15 cellular contexts compared by ENCODE assay signal in genomic region chr6:148689168-148689567, GRCh38. TPM values are rescaled to one million over a fixed set of nuclear protein-coding genes. Genes with fewer than 3 reads are reported as not detected.
DNase-seq lines count a peak whose midpoint lies in the region; ATAC-seq and TF ChIP-seq lines count a peak whose summit lies in the region.
"Had no signal": no experiment of that assay in that cellular context is flagged by ENCODE, and none has a peak within 500 bp of the region (broad histone marks: within the 10 kb centered on the region; RNA-seq: fewer than 3 reads in every experiment).

No MANE protein-coding gene starts in this region.

- in situ Hi-C loops in IMR-90 (cut with MboI; ENCODE audit: low sequenced_read_pairs) (no loop called here), brain microvascular endothelial cell (cut with HindIII; ENCODE audit: low pct_ligation_motif_present, low sequenced_read_pairs) (no loop called here)

- no peak overlapping the region for H4K5ac ChIP-seq in IMR-90 (ENCODE audit: low read depth, low read length)

- no TSS peak for BruUV-seq in IMR-90 (replicated peaks; lab: Mats Ljungman, UMichigan)

- no peak overlapping the region for H2BK15ac ChIP-seq in IMR-90 (ENCODE audit: low read depth, low read length)

- H2BK120ac ChIP-seq in IMR-90 (ENCODE audit: low read depth, low read length): no peak overlapping the region

- no peak overlapping the region for H2BK20ac ChIP-seq in IMR-90 (ENCODE audit: low read depth, low read length)

- WGBS in IMR-90 (ENCODE audit: extremely low coverage in 2 of 2, insufficient read length in 1 of 2), 2 experiments: no CpG with 5 or more reads among the region's 3 CpGs

- H3K27me3 ChIP-seq in IMR-90 (ENCODE audit: control insufficient read depth, insufficient read depth, low read length) (no peaks in the 10 kb centered on the region), osteoblast (ENCODE audit: insufficient read depth, low read length) (no peaks in the 10 kb centered on the region), brain microvascular endothelial cell (replicated peaks) (no peaks in the 10 kb centered on the region)
- H3K27me3 ChIP-seq: BE2C had no signal

- dilution Hi-C loops in IMR-90 (cut with HindIII; ENCODE audit: low sequenced_read_pairs, unreplicated experiment): no loop called here

- no peak overlapping the region for H3K56ac ChIP-seq in IMR-90 (ENCODE audit: extremely low read depth, insufficient read depth, low read length)

- H3K4me3 ChIP-seq in IMR-90 (ENCODE audit: insufficient read depth, low read depth, low read length): no peak overlapping the region
- H3K4me3 ChIP-seq in choroid plexus epithelial cell (ENCODE audit: low read depth, low read length): no peak overlapping the region
- no peak overlapping the region for H3K4me3 ChIP-seq in osteoblast (ENCODE audit: insufficient read depth, low read length)
- H3K4me3 ChIP-seq in brain microvascular endothelial cell (ENCODE audit: low read depth, low read length): no peak overlapping the region
- H3K4me3 ChIP-seq: A549, GM12878 had no signal

- H3K4me1 ChIP-seq in IMR-90 (ENCODE audit: control insufficient read depth, insufficient read depth, low read length): no peaks in the 10 kb centered on the region
- no peaks in the 10 kb centered on the region for H3K4me1 ChIP-seq in osteoblast (ENCODE audit: insufficient read depth, low read length)
- H3K4me1 ChIP-seq: A549, BE2C had no signal

- TF ChIP-seq CTCF in IMR-90 (conservative IDR thresholded peaks at IDR 0.05; ENCODE audit: low read depth, low read length) (no peak), choroid plexus epithelial cell (conservative IDR thresholded peaks at IDR 0.05; ENCODE audit: low read depth, low read length) (no peak), osteoblast (IDR thresholded peaks at IDR 0.05; ENCODE audit: extremely low read depth, low read depth, low read length) (no peak), brain microvascular endothelial cell (IDR thresholded peaks at IDR 0.05; ENCODE audit: low read depth, low read length, missing control alignments) (no peak)

- no peak for TF ChIP-seq POLR2A in IMR-90 (IDR thresholded peaks at IDR 0.05; ENCODE audit: low read depth, low read length)

- H3K4me2 ChIP-seq in IMR-90 (ENCODE audit: low read depth, low read length) (no peak overlapping the region), osteoblast (ENCODE audit: insufficient read depth, low read length) (no peak overlapping the region)
- H3K4me2 ChIP-seq: A549 had no signal

- H3K79me2 ChIP-seq in osteoblast (ENCODE audit: insufficient read depth, low read length): no peaks in the 10 kb centered on the region

- no peak overlapping the region; the same call in 1 of the 2 replicates for H2AK5ac ChIP-seq in IMR-90 (ENCODE audit: low read depth, low read length)

- H3K79me1 ChIP-seq in IMR-90 (ENCODE audit: low read depth in 1 of 2, low read length in 2 of 2): no peaks in the 10 kb centered on the region

- DNase-seq in IMR-90 (peak; percentile 60), choroid plexus epithelial cell (ENCODE audit: low read depth) (peak; percentile 7), osteoblast (ENCODE audit: insufficient read length, low spot score, missing footprints) (peak; percentile 46), brain microvascular endothelial cell (no peak), CD1c-positive myeloid dendritic cell (ENCODE audit: extremely low spot score) (no peak), NCI-H1694 treated with DMSO at 0.1 percent for 48 hours (lab: John Stamatoyannopoulos, UW) (no peak)
- DNase-seq in central memory CD4-positive, alpha-beta T cell: no peak
- DNase-seq: BE2C; CD8-positive, alpha-beta T cell; COR-L47; DND-41; HCEC 1CT had no signal

- no peak overlapping the region for H3K23ac ChIP-seq in IMR-90 (ENCODE audit: low read depth, low read length)

- H3K4ac ChIP-seq in IMR-90 (ENCODE audit: low read depth, low read length): no peak overlapping the region

- no peak for TF ChIP-seq RAD21 in IMR-90 (IDR thresholded peaks at IDR 0.05; ENCODE audit: low read length)

- no peak overlapping the region for H3K27ac ChIP-seq in IMR-90 (ENCODE audit: insufficient read depth, low read length)
- no peak overlapping the region for H3K27ac ChIP-seq in osteoblast (ENCODE audit: low read depth, low read length)
- H3K27ac ChIP-seq in brain microvascular endothelial cell: no peak overlapping the region
- H3K27ac ChIP-seq: A549, C4-2B had no signal

- no peaks in the 10 kb centered on the region for H3K36me3 ChIP-seq in IMR-90 (ENCODE audit: control insufficient read depth, insufficient read depth, low read length)
- H3K36me3 ChIP-seq in osteoblast (ENCODE audit: insufficient read depth, low read length): no peaks in the 10 kb centered on the region
- H3K36me3 ChIP-seq in brain microvascular endothelial cell (replicated peaks): no peaks in the 10 kb centered on the region
- H3K36me3 ChIP-seq: BE2C had no signal

- no peak overlapping the region for H2AFZ ChIP-seq in IMR-90 (replicated peaks; ENCODE audit: low read length, poor library complexity)
- no peak overlapping the region for H2AFZ ChIP-seq in osteoblast (ENCODE audit: low read length)

- no peak overlapping the region for H2AK9ac ChIP-seq in IMR-90 (replicated peaks; ENCODE audit: low read depth, low read length, poor library complexity)

- intact Hi-C loops in IMR-90 (cut with micrococcal nuclease): no loop called here

- no peak overlapping the region for H3K14ac ChIP-seq in IMR-90 (replicated peaks; ENCODE audit: low read depth, low read length)

- H4K8ac ChIP-seq in IMR-90 (ENCODE audit: low read depth in 2 of 2, low read length in 2 of 2): no peak overlapping the region

- no peaks in the 10 kb centered on the region for H3K9me1 ChIP-seq in IMR-90 (ENCODE audit: insufficient read depth, low read length)

- H2BK5ac ChIP-seq in IMR-90 (ENCODE audit: low read depth, low read length, poor library complexity, severe bottlenecking): no peak overlapping the region

- POLR2A ChIA-PET in IMR-90 (lab: Charles Lee; ENCODE audit: unreplicated experiment): no interaction called here

- H4K20me1 ChIP-seq in IMR-90 (ENCODE audit: insufficient read depth, low read length) (no peaks in the 10 kb centered on the region), osteoblast (ENCODE audit: insufficient read depth, low read length) (no peaks in the 10 kb centered on the region)

- no peaks in the 10 kb centered on the region for H3K9me3 ChIP-seq in IMR-90 (ENCODE audit: control insufficient read depth, insufficient read depth, low read length)
- H3K9me3 ChIP-seq in osteoblast (ENCODE audit: low read depth, low read length): no peaks in the 10 kb centered on the region
- H3K9me3 ChIP-seq: A549, BE2C had no signal

- no peak overlapping the region for H3K18ac ChIP-seq in IMR-90 (ENCODE audit: low read depth, low read length)

- H3K9ac ChIP-seq in IMR-90 (ENCODE audit: low read depth, low read length): no peak overlapping the region

- no peak overlapping the region for H4K91ac ChIP-seq in IMR-90 (ENCODE audit: insufficient read depth, low read depth, low read length)

- CTCF ChIA-PET in IMR-90 (lab: Yijun Ruan, JAX): interaction anchor here (0.6 kb wide), 1 partner anchor 11 kb away, joined by 3 read pairs; no protein-coding TSS in a partner anchor

- peak; percentile 42; the same call in 1 of the 2 replicates for ATAC-seq in IMR-90 (ENCODE audit: low read depth)
- ATAC-seq: A549; CD8-positive, alpha-beta T cell; GM12878 had no signal

TF ChIP-seq in IMR-90, 13 proteins besides CTCF, POLR2A, EP300 and RAD21:
- TF ChIP-seq FOS (IDR thresholded peaks at IDR 0.05; ENCODE audit: low read depth, low read length) (no peak), RFX5 (IDR thresholded peaks at IDR 0.05; ENCODE audit: low read depth, low read length) (no peak), MXI1 (IDR thresholded peaks at IDR 0.05; ENCODE audit: borderline replicate concordance, low read depth, low read length) (no peak), BHLHE40 (IDR thresholded peaks at IDR 0.05; ENCODE audit: low read depth, low read length) (no peak), NFE2L2 (IDR thresholded peaks at IDR 0.05; ENCODE audit: low read depth, low read length) (no peak), CEBPB (IDR thresholded peaks at IDR 0.05; ENCODE audit: low read depth, low read length) (no peak), SMC3 (IDR thresholded peaks at IDR 0.05; ENCODE audit: low read depth, low read length) (no peak), MAFK (IDR thresholded peaks at IDR 0.05; ENCODE audit: low read depth, low read length) (no peak), CHD1 (IDR thresholded peaks at IDR 0.05; ENCODE audit: low read depth, low read length) (no peak), RCOR1 (IDR thresholded peaks at IDR 0.05; ENCODE audit: insufficient replicate concordance, low read length) (no peak), MAZ (IDR thresholded peaks at IDR 0.05; ENCODE audit: borderline replicate concordance, low read depth, low read length) (no peak)
- TF ChIP-seq, protein P1, sequence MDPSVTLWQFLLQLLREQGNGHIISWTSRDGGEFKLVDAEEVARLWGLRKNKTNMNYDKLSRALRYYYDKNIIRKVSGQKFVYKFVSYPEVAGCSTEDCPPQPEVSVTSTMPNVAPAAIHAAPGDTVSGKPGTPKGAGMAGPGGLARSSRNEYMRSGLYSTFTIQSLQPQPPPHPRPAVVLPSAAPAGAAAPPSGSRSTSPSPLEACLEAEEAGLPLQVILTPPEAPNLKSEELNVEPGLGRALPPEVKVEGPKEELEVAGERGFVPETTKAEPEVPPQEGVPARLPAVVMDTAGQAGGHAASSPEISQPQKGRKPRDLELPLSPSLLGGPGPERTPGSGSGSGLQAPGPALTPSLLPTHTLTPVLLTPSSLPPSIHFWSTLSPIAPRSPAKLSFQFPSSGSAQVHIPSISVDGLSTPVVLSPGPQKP (IDR thresholded peaks at IDR 0.05; ENCODE audit: borderline replicate concordance, low read depth, low read length): no peak
- TF ChIP-seq, protein P2, sequence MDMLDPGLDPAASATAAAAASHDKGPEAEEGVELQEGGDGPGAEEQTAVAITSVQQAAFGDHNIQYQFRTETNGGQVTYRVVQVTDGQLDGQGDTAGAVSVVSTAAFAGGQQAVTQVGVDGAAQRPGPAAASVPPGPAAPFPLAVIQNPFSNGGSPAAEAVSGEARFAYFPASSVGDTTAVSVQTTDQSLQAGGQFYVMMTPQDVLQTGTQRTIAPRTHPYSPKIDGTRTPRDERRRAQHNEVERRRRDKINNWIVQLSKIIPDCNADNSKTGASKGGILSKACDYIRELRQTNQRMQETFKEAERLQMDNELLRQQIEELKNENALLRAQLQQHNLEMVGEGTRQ (IDR thresholded peaks at IDR 0.05; ENCODE audit: low read depth, low read length): no peak

RNA-seq across cellular contexts. Expression of gene UST, which starts 57.7 kb away (rescaled TPM):
- total RNA-seq in IMR-90 (2012; rRNA removed) (13.8 and 14.4 TPM in 2 replicates), osteoblast (18.1 and 21.2 TPM in 2 replicates)
- polyA plus RNA-seq in IMR-90 (2012; rRNA removed): 6.6 and 7.7 TPM in 2 replicates
- 2.8 and 5.4 TPM in 2 replicates for polyA plus RNA-seq in IMR-90 (2012; cell fraction: cytosol; rRNA removed)
- polyA plus RNA-seq in IMR-90 (2012; cell fraction: nucleus; rRNA removed; ENCODE audit: low replicate concordance): 1.2 and 5.5 TPM in 2 replicates

Comparison
In these comparisons a context has a peak if more than half of its experiments do, and no peak if none do; other contexts are left out.
1. DNase-seq: peak in IMR-90 (single experiment), choroid plexus epithelial cell (single experiment) and osteoblast (single experiment); none in brain microvascular endothelial cell (single experiment), CD1c-positive myeloid dendritic cell (single experiment), NCI-H1694 treated with DMSO at 0.1 percent for 48 hours (single experiment) and central memory CD4-positive, alpha-beta T cell (single experiment).